In the genomic region with DNA sequence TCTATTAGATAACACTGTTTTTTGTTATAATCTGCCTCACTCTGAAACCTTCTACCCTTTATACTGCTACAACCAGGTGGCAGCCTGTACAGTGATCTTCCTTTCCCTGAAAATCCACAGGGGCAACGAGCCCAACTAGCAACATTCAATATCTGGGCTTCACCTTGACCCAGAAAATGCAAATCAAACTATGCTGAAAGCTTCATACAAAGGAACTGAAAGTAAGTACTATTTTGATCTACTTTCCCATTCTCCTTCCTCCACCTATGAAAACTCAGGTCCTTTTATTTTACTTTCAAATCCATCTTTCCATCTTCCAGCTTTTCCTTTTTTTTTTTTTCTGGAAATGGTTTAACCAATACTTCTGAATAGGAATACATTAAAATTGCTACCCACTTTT, we compare ENCODE assay signal across 19 cellular contexts.
"Had no signal": no experiment of that assay in that cellular context is flagged by ENCODE, and none has a peak within 500 bp of the region (broad histone marks: within the 10 kb centered on the region; RNA-seq: fewer than 3 reads in every experiment).

No MANE protein-coding gene starts in this region.

- H3K4me3 ChIP-seq: colonic mucosa, esophagus squamous epithelium, gastroesophageal sphincter, lung, spleen, tibial nerve, upper lobe of right lung had no signal

- H3K27me3 ChIP-seq: colonic mucosa, esophagus squamous epithelium, gastroesophageal sphincter, tibial nerve, upper lobe of right lung had no signal

- ATAC-seq: gastroesophageal sphincter; left colon; left ventricle myocardium superior; naive thymus-derived CD4-positive, alpha-beta T cell; sciatic nerve; stimulated activated memory B cell treated with anti-CD40 and anti-IgM and Interleukin-4, amounts not matched to agents 10 μg/mL and 1 μg/mL and 100 μg/mL, for 72 hours; upper lobe of right lung had no signal

- H3K4me3 Mint-ChIP-seq: naive thymus-derived CD4-positive, alpha-beta T cell; stimulated activated memory B cell treated with anti-CD40 and anti-IgM and Interleukin-4, amounts not matched to agents 10 μg/mL and 1 μg/mL and 100 μg/mL, for 72 hours; stimulated activated naive CD8-positive, alpha-beta T cell treated with anti-CD3 and anti-CD28 coated beads, Interleukin-15, Interleukin-2, amounts not matched to agents 100 ng/mL and 50 ng/mL, for 24 hours had no signal

- H3K27ac ChIP-seq: colonic mucosa, esophagus squamous epithelium, gastroesophageal sphincter, neutrophil, spleen, tibial nerve, upper lobe of right lung had no signal

- H3K27ac Mint-ChIP-seq: naive thymus-derived CD4-positive, alpha-beta T cell; stimulated activated memory B cell treated with anti-CD40 and anti-IgM and Interleukin-4, amounts not matched to agents 10 μg/mL and 1 μg/mL and 100 μg/mL, for 72 hours; stimulated activated naive CD8-positive, alpha-beta T cell treated with anti-CD3 and anti-CD28 coated beads, Interleukin-15, Interleukin-2, amounts not matched to agents 100 ng/mL and 50 ng/mL, for 24 hours had no signal

- H3K9me3 ChIP-seq: colonic mucosa, esophagus squamous epithelium, gastroesophageal sphincter, neutrophil, spleen, tibial nerve, upper lobe of right lung had no signal

- DNase-seq: colonic mucosa; dermis blood vessel endothelial cell; esophagus squamous epithelium; left colon; left ventricle myocardium superior; naive thymus-derived CD4-positive, alpha-beta T cell; posterior cingulate gyrus; spleen; stimulated activated CD4-positive, alpha-beta T cell treated with anti-CD3 and anti-CD28 coated beads, Interleukin-15, amount 100 ng/mL, for 24 hours; stimulated activated CD4-positive, alpha-beta T cell treated with anti-CD3 and anti-CD28 coated beads, Interleukin-1b, Interleukin-23, amount 100 ng/mL, for 48 hours; stimulated activated CD4-positive, alpha-beta T cell treated with anti-CD3 and anti-CD28 coated beads, Interleukin-4, amount 100 ng/mL, for 24 hours; upper lobe of right lung had no signal

- H3K36me3 Mint-ChIP-seq: naive thymus-derived CD4-positive, alpha-beta T cell; stimulated activated memory B cell treated with anti-CD40 and anti-IgM and Interleukin-4, amounts not matched to agents 10 μg/mL and 1 μg/mL and 100 μg/mL, for 72 hours had no signal

- H3K36me3 ChIP-seq: colonic mucosa, esophagus squamous epithelium, gastroesophageal sphincter, neutrophil, spleen, tibial nerve, upper lobe of right lung had no signal

- H3K4me1 ChIP-seq: colonic mucosa, gastroesophageal sphincter, spleen, tibial nerve, upper lobe of right lung had no signal
